In genomic region chr4:53377319-53378170, GRCh38 we compare ENCODE assay signal across 8 cellular contexts. TPM values are rescaled to one million over a fixed set of nuclear protein-coding genes. Genes with fewer than 3 reads are reported as not detected.
DNase-seq lines count a peak whose midpoint lies in the region; ATAC-seq, FAIRE-seq and TF ChIP-seq lines count a peak whose summit lies in the region.

Gene FIP1L1 (plus strand): TSS chr4:53377641. CDS start chr4:53377839, 198 bp downstream.

- peaks cover 8% of the 10 kb centered on the region for H3K36me3 ChIP-seq in OCI-LY3 (replicated peaks; ENCODE audit: low read depth, low read length)

- H3K9me3 ChIP-seq in OCI-LY3 (ENCODE audit: insufficient read depth, low read length) (no peaks in the 10 kb centered on the region), mononuclear cell (ENCODE audit: low read depth, low read length) (no peaks in the 10 kb centered on the region)

- no peak for FAIRE-seq in D721Med (lab: Jason Lieb, UNC)

- peak within 1 kb of the TSS; percentile 89 for H2AFZ ChIP-seq in OCI-LY3 (ENCODE audit: low read depth, low read length)

- ATAC-seq in GM21515 (IDR thresholded peaks at IDR 0.05; ENCODE audit: unreplicated experiment), result peak; percentile 90

- H3K27me3 ChIP-seq in OCI-LY3 (ENCODE audit: low read depth, low read length) (no peaks in the 10 kb centered on the region), mononuclear cell (ENCODE audit: insufficient read depth, low read length) (no peaks in the 10 kb centered on the region)

- peaks cover 51% of the 10 kb centered on the region for H3K79me2 ChIP-seq in OCI-LY3 (ENCODE audit: low read length)

- H3K4me1 ChIP-seq in OCI-LY3 (ENCODE audit: low read length), result peaks cover 25% of the 10 kb centered on the region
- H3K4me1 ChIP-seq in mononuclear cell (ENCODE audit: insufficient read depth, low read length), result peaks cover 10% of the 10 kb centered on the region

- TF ChIP-seq CTCF in D721Med (IDR thresholded peaks at IDR 0.05; ENCODE audit: insufficient read depth, missing control alignments) (no peak), OCI-LY3 (IDR thresholded peaks at IDR 0.05; ENCODE audit: low read depth, low read length) (no peak), epithelial cell of esophagus (IDR thresholded peaks at IDR 0.05; ENCODE audit: insufficient read depth, low read depth, low read length, missing control alignments) (no peak)

- peak within 1 kb of the TSS; percentile 86 for H3K4me2 ChIP-seq in OCI-LY3 (ENCODE audit: low read length)

- H4K20me1 ChIP-seq in OCI-LY3 (ENCODE audit: insufficient read depth, low read length), result peaks cover 27% of the 10 kb centered on the region

- peak within 1 kb of the TSS; percentile 85 for H3K9ac ChIP-seq in OCI-LY3 (ENCODE audit: low read length)

- H3K4me3 ChIP-seq in OCI-LY3 (ENCODE audit: low read length), result peak within 1 kb of the TSS; percentile 79
- peak within 1 kb of the TSS; percentile 78 for H3K4me3 ChIP-seq in epithelial cell of esophagus (ENCODE audit: low read length)
- peak within 1 kb of the TSS; percentile 83 for H3K4me3 ChIP-seq in mononuclear cell (ENCODE audit: low read length)

- peak; percentile 58 for DNase-seq in D721Med (ENCODE audit: insufficient read length, low spot score)
- peak; percentile 98 for DNase-seq in HuH-7 (ENCODE audit: low spot score)
- peak; percentile 95 for DNase-seq in activated T-cell treated with anti-CD3 and anti-CD28 coated beads for 4 hours
- peak; percentile 93 for DNase-seq in epithelial cell of esophagus (ENCODE audit: low read depth)
- DNase-seq in stimulated activated CD8-positive, alpha-beta memory T cell treated with anti-CD3 and anti-CD28 coated beads, Interleukin-4, amount 100 ng/mL, for 1 hour (ENCODE audit: low read depth in 2 of 2, low spot score in 1 of 2), result peak; percentile 93 to 94

- peak within 1 kb of the TSS; percentile 68 for H3K27ac ChIP-seq in OCI-LY3 (ENCODE audit: low read length)

RNA-seq across cellular contexts. Expression of gene FIP1L1, which starts in this region (rescaled TPM):
- total RNA-seq in mononuclear cell, result 91.3 TPM

Comparison
In these comparisons a context has a peak if more than half of its experiments do, and no peak if none do; other contexts are left out.
1. Peak in every context shown above with its lines: DNase-seq, ATAC-seq, H3K4me3 ChIP-seq and H3K27ac ChIP-seq.